Comparison of ENCODE assay signal across 8 cellular contexts in the genomic region with DNA sequence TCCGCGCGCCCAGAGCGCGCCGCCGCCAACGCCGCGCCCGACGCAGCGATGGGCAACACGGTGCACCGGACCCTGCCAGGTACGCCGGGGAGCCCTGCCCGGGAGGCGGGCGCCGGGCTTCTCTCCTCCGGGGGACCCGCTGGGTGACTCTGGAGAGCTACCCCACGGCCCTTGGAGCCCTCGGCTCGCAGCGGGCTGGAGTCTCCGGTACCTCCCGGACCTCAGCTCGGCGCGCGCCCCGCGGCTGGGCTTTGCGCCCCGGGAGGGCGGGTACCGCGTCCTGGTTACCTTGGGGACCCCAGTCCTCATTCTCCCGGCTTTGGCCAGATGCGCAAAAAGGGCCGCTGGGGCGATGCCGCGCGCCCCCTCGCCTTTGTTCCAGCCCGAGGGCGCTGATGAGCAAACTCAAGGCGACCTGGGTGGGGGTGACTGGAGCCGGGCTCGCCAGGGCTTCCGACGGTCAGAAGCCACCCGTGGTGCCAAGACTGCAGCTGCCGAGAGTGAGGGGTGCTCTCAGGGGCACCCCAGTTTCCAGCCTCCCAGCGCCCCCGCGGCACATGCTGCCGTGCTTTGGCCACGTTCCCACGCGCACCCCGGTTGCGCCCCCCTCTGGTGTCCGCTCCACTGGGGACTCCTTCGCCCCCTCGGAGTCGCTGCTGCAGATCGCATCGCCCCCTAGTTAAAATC. TPM values are rescaled to one million over a fixed set of nuclear protein-coding genes. Genes with fewer than 3 reads are reported as not detected.
A peak's percentile ranks its signal among the peaks of the same experiment; 100 is the strongest.
DNase-seq lines count a peak whose midpoint lies in the region; TF ChIP-seq lines count a peak whose summit lies in the region.

No MANE protein-coding gene starts in this region.

- no peak for TF ChIP-seq POLR2A in Peyer's patch (IDR thresholded peaks at IDR 0.05)

- no peaks in the 10 kb centered on the region for H3K36me3 Mint-ChIP-seq in activated CD4-positive, alpha-beta T cell treated with anti-CD3 and anti-CD28 coated beads, Interleukin-2, amount 10 ng/mL, durations not matched to agents 24 days and 14 days (ENCODE audit: low read depth)

- H3K4me1 Mint-ChIP-seq in activated CD4-positive, alpha-beta T cell treated with anti-CD3 and anti-CD28 coated beads, Interleukin-2, amount 10 ng/mL, durations not matched to agents 24 days and 14 days: peaks cover 10% of the 10 kb centered on the region

- peak overlapping the region; percentile 44 to 85 (median 69) for H3K4me3 ChIP-seq in Peyer's patch
- H3K4me3 ChIP-seq in esophagus (ENCODE audit: low read depth in 1 of 2, low read length in 2 of 2): peak overlapping the region; percentile 60 to 75
- H3K4me3 ChIP-seq in neuron (ENCODE audit: low read length): peak overlapping the region; percentile 51

- H3K36me3 ChIP-seq in Peyer's patch (no peaks in the 10 kb centered on the region), esophagus (ENCODE audit: control insufficient read depth in 2 of 2, insufficient read depth in 2 of 2, low read length in 1 of 2) (no peaks in the 10 kb centered on the region), neuron (ENCODE audit: insufficient read depth, low read length) (no peaks in the 10 kb centered on the region)

- H3K9me3 ChIP-seq in Peyer's patch: no peaks in the 10 kb centered on the region
- no peaks in the 10 kb centered on the region for H3K9me3 ChIP-seq in esophagus (ENCODE audit: control insufficient read depth in 2 of 2, insufficient read depth in 1 of 2, low read depth in 1 of 2, low read length in 1 of 2)
- no peaks in the 10 kb centered on the region for H3K9me3 ChIP-seq in neuron (ENCODE audit: low read length)

- H3K27me3 Mint-ChIP-seq in activated CD4-positive, alpha-beta T cell treated with anti-CD3 and anti-CD28 coated beads, Interleukin-2, amount 10 ng/mL, durations not matched to agents 24 days and 14 days: peaks cover 46% of the 10 kb centered on the region

- H3K27me3 ChIP-seq in Peyer's patch (no peaks in the 10 kb centered on the region), esophagus (ENCODE audit: control insufficient read depth in 1 of 2, insufficient read depth in 2 of 2, low read length in 2 of 2) (no peaks in the 10 kb centered on the region), neuron (ENCODE audit: insufficient read depth, low read length) (peaks cover 3% of the 10 kb centered on the region)

- peaks cover 0 to 61% (median 8%) of the 10 kb centered on the region in 4 donors for H3K4me1 ChIP-seq in Peyer's patch
- H3K4me1 ChIP-seq in esophagus (ENCODE audit: control insufficient read depth in 2 of 2, insufficient read depth in 2 of 2, low read length in 1 of 2): peaks cover 4 to 10% of the 10 kb centered on the region in 2 donors
- H3K4me1 ChIP-seq in neuron (ENCODE audit: insufficient read depth, low read length): peaks cover 9% of the 10 kb centered on the region

- no peak overlapping the region for H3K27ac Mint-ChIP-seq in activated CD4-positive, alpha-beta T cell treated with anti-CD3 and anti-CD28 coated beads, Interleukin-2, amount 10 ng/mL, durations not matched to agents 24 days and 14 days

- H2AFZ ChIP-seq in neuron (ENCODE audit: low read depth, low read length): peak overlapping the region; percentile 74

- no peak for DNase-seq in activated CD4-positive, alpha-beta T cell treated with anti-CD3 and anti-CD28 coated beads, Interleukin-2, amount 10 ng/mL, durations not matched to agents 24 days and 14 days
- no peak for DNase-seq in activated CD4-positive, alpha-beta T cell treated with anti-CD3 and anti-CD28 coated beads, Interleukin-2, amount 50 U/mL, for 4 hours
- no peak for DNase-seq in Peyer's patch
- no peak for DNase-seq in NCI-H2029 (lab: John Stamatoyannopoulos, UW)
- DNase-seq in activated CD4-positive, CD25-positive, alpha-beta regulatory T cell (lab: John Stamatoyannopoulos, UW): no peak
- DNase-seq in activated CD4-positive, CD25-positive, alpha-beta regulatory T cell treated with anti-CD3 and anti-CD28 coated beads, Interleukin-2, amount 50 U/mL, for 72 hours: no peak

- peak overlapping the region; percentile 55 for H3K4me3 Mint-ChIP-seq in activated CD4-positive, alpha-beta T cell treated with anti-CD3 and anti-CD28 coated beads, Interleukin-2, amount 10 ng/mL, durations not matched to agents 24 days and 14 days

- intact Hi-C loops in activated CD4-positive, alpha-beta T cell treated with anti-CD3 and anti-CD28 coated beads, Interleukin-2, amount 10 ng/mL, durations not matched to agents 24 days and 14 days (cut with micrococcal nuclease): loop anchor here (1.0 kb wide), 1 partner anchor 56 kb away; no protein-coding TSS in a partner anchor

- WGBS in esophagus, 2 donors: 1 to 2% methylated on average over 58 to 72 of the region's 72 CpGs

- no peaks in the 10 kb centered on the region for H3K9me3 Mint-ChIP-seq in activated CD4-positive, alpha-beta T cell treated with anti-CD3 and anti-CD28 coated beads, Interleukin-2, amount 10 ng/mL, durations not matched to agents 24 days and 14 days

- H3K27ac ChIP-seq in Peyer's patch (peak overlapping the region; percentile 52 to 96 (median 89)), esophagus (ENCODE audit: low read depth in 2 of 2, low read length in 1 of 2) (peak overlapping the region; percentile 79 to 82)

- peak in 1 of 6 experiments; percentile 16 for TF ChIP-seq CTCF in Peyer's patch (IDR thresholded peaks at IDR 0.05)

RNA-seq across cellular contexts. Expression of a gene that starts 0.4 kb away (rescaled TPM):
- total RNA-seq in activated CD4-positive, alpha-beta T cell treated with anti-CD3 and anti-CD28 coated beads, Interleukin-2, amount 10 ng/mL, durations not matched to agents 24 days and 14 days: 0.05 and 0.31 TPM in 2 replicates
- total RNA-seq in Peyer's patch: 10 to 100 TPM; 38.8 to 97.2 (median 81.0) TPM
- 1 to 10 TPM; 6.9 to 8.6 TPM for polyA plus RNA-seq in esophagus

Comparison
In these comparisons a context has a peak if more than half of its experiments do, and no peak if none do; other contexts are left out.
1. RNA of a gene that starts 0.4 kb away (total RNA-seq): 38.8 to 97.2 TPM in Peyer's patch; 0.05 to 0.31 TPM in activated CD4-positive, alpha-beta T cell treated with anti-CD3 and anti-CD28 coated beads, Interleukin-2, amount 10 ng/mL, durations not matched to agents 24 days and 14 days; every median in the first group is over 10 times any median in the second.
2. Peak in every context shown above with its lines, with median percentiles within 50 percentile points of each other: H3K4me3 ChIP-seq.